Comparison of ENCODE assay signal across 8 cellular contexts in genomic region chr1:224356685-224357625, GRCh38. TPM values are rescaled to one million over a fixed set of nuclear protein-coding genes. Genes with fewer than 3 reads are reported as not detected.
DNase-seq lines count a peak whose midpoint lies in the region; ATAC-seq and TF ChIP-seq lines count a peak whose summit lies in the region.

Gene CNIH4, plus strand, starts transcription at chr1:224356879. Its CDS starts 46 bp downstream, at chr1:224356925.

- TF ChIP-seq CTCF in fibroblast of pulmonary artery (IDR thresholded peaks at IDR 0.05; ENCODE audit: low read length, missing control alignments) = no peak

- H3K27me3 Mint-ChIP-seq in natural killer cell treated with Interleukin-12 subunit alpha and Interleukin-12 subunit beta and Interleukin-15 and Interleukin-18, amount 100 ng/mL, for 72 hours = no peaks in the 10 kb centered on the region

- H3K4me3 Mint-ChIP-seq in natural killer cell treated with Interleukin-12 subunit alpha and Interleukin-12 subunit beta and Interleukin-15 and Interleukin-18, amount 100 ng/mL, for 72 hours = peak within 1 kb of the TSS; percentile 99

- DNase-seq in EH (ENCODE audit: low read depth) (peak; percentile 96), H4 (ENCODE audit: low spot score) (peak; percentile 92), LoVo (ENCODE audit: low spot score) (peak; percentile 92), fibroblast of pulmonary artery (ENCODE audit: low read depth) (peak; percentile 96)
- peak; percentile 82 for DNase-seq in activated T-helper 9 cell treated with anti-CD3 and anti-CD28 coated beads, Interleukin-2, amount 50 U/mL, for 16 hours (ENCODE audit: low read depth)
- DNase-seq in natural killer cell treated with Interleukin-12 subunit alpha and Interleukin-12 subunit beta and Interleukin-15 and Interleukin-18, amount 100 ng/mL, for 72 hours (ENCODE audit: low spot score) = peak; percentile 93
- DNase-seq in stimulated activated naive CD8-positive, alpha-beta T cell treated with anti-CD3 and anti-CD28 coated beads, Interleukin-15, Interleukin-2, amounts not matched to agents 100 U/mL and 50 U/mL, for 24 hours = peak; percentile 90

- peaks cover 33 to 38% of the 10 kb centered on the region in 2 donors for H3K4me1 Mint-ChIP-seq in natural killer cell treated with Interleukin-12 subunit alpha and Interleukin-12 subunit beta and Interleukin-15 and Interleukin-18, amount 100 ng/mL, for 72 hours (ENCODE audit: low read depth in 2 of 2)

- TF ChIP-seq POLR2A in Raji (IDR thresholded peaks at IDR 0.05; ENCODE audit: insufficient read depth, low read depth, low read length) = peak; percentile 97

- peak within 1 kb of the TSS; percentile 70 for H3K4me3 ChIP-seq in fibroblast of pulmonary artery (replicated peaks; ENCODE audit: low read depth, low read length)

- peaks cover 6% of the 10 kb centered on the region for H3K36me3 Mint-ChIP-seq in natural killer cell treated with Interleukin-12 subunit alpha and Interleukin-12 subunit beta and Interleukin-15 and Interleukin-18, amount 100 ng/mL, for 72 hours

- ATAC-seq in natural killer cell treated with Interleukin-12 subunit alpha and Interleukin-12 subunit beta and Interleukin-15 and Interleukin-18, amount 100 ng/mL, for 72 hours = peak; percentile 99
- ATAC-seq in stimulated activated naive CD8-positive, alpha-beta T cell treated with anti-CD3 and anti-CD28 coated beads, Interleukin-15, Interleukin-2, amounts not matched to agents 100 U/mL and 50 U/mL, for 24 hours = peak; percentile 98

- peak within 1 kb of the TSS; percentile 87 to 96 for H3K27ac Mint-ChIP-seq in natural killer cell treated with Interleukin-12 subunit alpha and Interleukin-12 subunit beta and Interleukin-15 and Interleukin-18, amount 100 ng/mL, for 72 hours

- H3K9me3 Mint-ChIP-seq in natural killer cell treated with Interleukin-12 subunit alpha and Interleukin-12 subunit beta and Interleukin-15 and Interleukin-18, amount 100 ng/mL, for 72 hours = no peaks in the 10 kb centered on the region

RNA-seq across cellular contexts. Expression of gene CNIH4, which starts in this region (rescaled TPM):
- total RNA-seq in H4 (2014; rRNA removed; shearing (Covaris generic)) = 66.2 and 72.3 TPM in 2 replicates
- total RNA-seq in natural killer cell treated with Interleukin-12 subunit alpha and Interleukin-12 subunit beta and Interleukin-15 and Interleukin-18, amount 100 ng/mL, for 72 hours = 10 to 100 TPM; 36.3 to 53.5 TPM

Comparison
In these comparisons a context has a peak if more than half of its experiments do, and no peak if none do; other contexts are left out.
1. Peak in every context shown above with its lines: DNase-seq, ATAC-seq and H3K4me3 ChIP-seq.